In the genomic region with DNA sequence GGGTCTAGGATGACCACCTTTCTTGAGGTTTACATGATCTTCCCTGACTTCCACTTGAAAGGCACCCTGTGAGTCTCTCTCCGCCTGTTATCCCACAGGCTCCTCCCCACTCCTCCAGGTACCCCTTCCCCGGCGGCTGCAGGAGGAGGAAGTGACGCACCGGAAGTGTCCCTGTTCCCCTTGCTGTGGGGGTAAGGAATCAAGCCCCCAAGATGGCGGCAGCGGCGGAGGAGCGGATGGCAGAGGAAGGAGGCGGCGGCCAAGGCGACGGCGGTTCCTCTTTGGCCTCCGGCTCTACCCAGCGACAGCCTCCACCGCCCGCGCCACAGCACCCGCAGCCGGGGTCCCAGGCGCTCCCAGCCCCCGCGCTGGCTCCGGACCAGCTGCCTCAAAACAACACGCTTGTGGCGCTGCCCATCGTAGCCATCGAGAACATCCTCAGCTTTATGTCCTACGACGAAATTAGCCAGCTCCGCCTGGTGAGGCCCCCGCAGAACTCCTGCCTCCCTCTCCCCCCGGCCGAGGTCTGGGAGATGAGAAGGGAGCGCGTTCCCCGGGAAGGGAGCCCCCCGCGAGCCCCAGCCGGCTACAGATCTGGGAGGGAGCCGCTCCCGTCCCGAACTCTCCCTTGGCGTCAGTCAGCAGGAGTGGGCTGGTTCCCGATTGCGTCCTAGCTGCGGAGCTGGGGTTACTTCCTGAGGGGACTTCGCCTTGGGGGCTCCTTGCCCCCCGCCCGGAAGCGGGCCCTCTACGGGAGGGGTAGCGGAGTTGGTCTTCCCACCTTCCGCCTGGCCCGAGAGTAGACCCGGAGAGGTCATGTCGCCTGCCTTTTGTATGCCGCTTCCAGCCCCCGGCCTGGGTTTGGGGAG, we compare ENCODE assay signal across 8 cellular contexts. TPM values are rescaled to one million over a fixed set of nuclear protein-coding genes. Genes with fewer than 3 reads are reported as not detected.
A peak's percentile ranks its signal among the peaks of the same experiment; 100 is the strongest.
DNase-seq lines count a peak whose midpoint lies in the region; ATAC-seq and TF ChIP-seq lines count a peak whose summit lies in the region.

A gene with protein sequence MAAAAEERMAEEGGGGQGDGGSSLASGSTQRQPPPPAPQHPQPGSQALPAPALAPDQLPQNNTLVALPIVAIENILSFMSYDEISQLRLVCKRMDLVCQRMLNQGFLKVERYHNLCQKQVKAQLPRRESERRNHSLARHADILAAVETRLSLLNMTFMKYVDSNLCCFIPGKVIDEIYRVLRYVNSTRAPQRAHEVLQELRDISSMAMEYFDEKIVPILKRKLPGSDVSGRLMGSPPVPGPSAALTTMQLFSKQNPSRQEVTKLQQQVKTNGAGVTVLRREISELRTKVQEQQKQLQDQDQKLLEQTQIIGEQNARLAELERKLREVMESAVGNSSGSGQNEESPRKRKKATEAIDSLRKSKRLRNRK (plus strand): TSS at position 194 of the 869 bp plus-strand sequence. CDS start 19 bp downstream, at position 213.

- peaks cover 7% of the 10 kb centered on the region for H3K27me3 ChIP-seq in BE2C
- no peaks in the 10 kb centered on the region for H3K27me3 ChIP-seq in colonic mucosa

- H3K4me1 ChIP-seq in BE2C: no peaks in the 10 kb centered on the region; the same call in 1 of the 2 replicates
- H3K4me1 ChIP-seq in colonic mucosa: no peaks in the 10 kb centered on the region

- peak; percentile 99 for ATAC-seq in HG03460 (IDR thresholded peaks at IDR 0.05; ENCODE audit: unreplicated experiment)

- intact Hi-C loops in colonic mucosa (cut with DNase I): loop anchor here (2.0 kb wide), 1 partner anchor 221 kb away; no protein-coding TSS in a partner anchor

- peak; percentile 96 for DNase-seq in BE2C
- DNase-seq in GM19240 (ENCODE audit: insufficient read length, low spot score): peak; percentile 92
- DNase-seq in NCI-H526 (lab: John Stamatoyannopoulos, UW): peak; percentile 87 to 94
- DNase-seq in activated CD4-positive, alpha-beta T cell treated with anti-CD3 and anti-CD28 coated beads for 48 hours: peak; percentile 98
- peak; percentile 97 for DNase-seq in colonic mucosa
- DNase-seq in kidney tubule cell (ENCODE audit: low spot score): peak; percentile 95
- peak; percentile 86 to 97 (median 90) for DNase-seq in stimulated activated CD4-positive, alpha-beta T cell treated with anti-CD3 and anti-CD28 coated beads, Interleukin-1b, Interleukin-23, amount 100 ng/mL, for 24 hours (ENCODE audit: low read depth in 4 of 4, low spot score in 1 of 4)

- H3K9ac ChIP-seq in colonic mucosa (ENCODE audit: low read depth in 2 of 2, low read length in 2 of 2): peak within 1 kb of the TSS; percentile 94 to 96

- H3K36me3 ChIP-seq in BE2C: peaks cover 8% of the 10 kb centered on the region
- H3K36me3 ChIP-seq in colonic mucosa: no peaks in the 10 kb centered on the region

- TF ChIP-seq CTCF in BE2C (IDR thresholded peaks at IDR 0.05; ENCODE audit: low read depth, low read length) (no peak), colonic mucosa (IDR thresholded peaks at IDR 0.05) (no peak)

- H3K4me3 ChIP-seq in BE2C (ENCODE audit: low read depth, low read length) (peak within 1 kb of the TSS; percentile 96), colonic mucosa (peak within 1 kb of the TSS; percentile 86)

- peak within 1 kb of the TSS; percentile 92 for H3K27ac ChIP-seq in colonic mucosa

- H3K9me3 ChIP-seq in BE2C: no peaks in the 10 kb centered on the region; the same call in 1 of the 2 replicates
- no peaks in the 10 kb centered on the region for H3K9me3 ChIP-seq in colonic mucosa

RNA-seq across cellular contexts. Expression of the gene that starts here (rescaled TPM):
- 14.1 TPM for polyA plus RNA-seq in BE2C (2012; ENCODE audit: insufficient read depth, insufficient read length, low read depth)
- 10 to 100 TPM; 35.1 to 42.7 TPM for total RNA-seq in colonic mucosa

Comparison
In these comparisons a context has a peak if more than half of its experiments do, and no peak if none do; other contexts are left out.
1. Peak in every context shown above with its lines: DNase-seq, ATAC-seq, H3K4me3 ChIP-seq and H3K27ac ChIP-seq.